Comparison of ENCODE assay signal across 1 cellular context in the genomic region with DNA sequence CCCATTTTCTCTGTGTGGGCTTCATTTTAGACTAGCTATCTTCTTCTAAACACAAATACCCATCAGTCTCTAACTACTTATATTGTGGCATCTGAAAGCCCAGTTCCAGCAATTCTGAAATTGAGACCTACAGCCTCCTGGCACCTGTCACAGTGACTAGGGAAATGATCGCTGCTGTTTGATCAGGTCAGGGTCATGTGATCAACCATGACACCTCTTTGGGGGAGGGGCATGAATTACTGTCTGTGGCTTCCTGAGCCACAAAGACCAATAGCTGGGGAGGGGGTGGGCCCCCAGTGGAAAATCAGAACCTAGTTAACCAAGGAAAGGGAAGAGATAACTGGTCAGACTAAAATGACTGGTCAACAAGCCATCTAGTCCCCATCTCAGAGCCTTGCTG.
A peak's percentile ranks its signal among the peaks of the same experiment; 100 is the strongest.
TF ChIP-seq lines count a peak whose summit lies in the region.

No MANE protein-coding gene starts in this region.

TF ChIP-seq in WTC11, 78 proteins besides CTCF, POLR2A, EP300 and RAD21:
- TF ChIP-seq ATF2 (CRISPR knock-in tag; IDR thresholded peaks at IDR 0.05; ENCODE audit: borderline replicate concordance, low read depth) (no peak), NFYB (CRISPR knock-in tag; conservative IDR thresholded peaks at IDR 0.05; ENCODE audit: low read depth) (no peak), HMGA2 (CRISPR knock-in tag; IDR thresholded peaks at IDR 0.05) (no peak), TEAD1 (CRISPR knock-in tag; IDR thresholded peaks at IDR 0.05) (no peak), ZNF423 (CRISPR knock-in tag; IDR thresholded peaks at IDR 0.05) (no peak)
- TF ChIP-seq, protein P1, sequence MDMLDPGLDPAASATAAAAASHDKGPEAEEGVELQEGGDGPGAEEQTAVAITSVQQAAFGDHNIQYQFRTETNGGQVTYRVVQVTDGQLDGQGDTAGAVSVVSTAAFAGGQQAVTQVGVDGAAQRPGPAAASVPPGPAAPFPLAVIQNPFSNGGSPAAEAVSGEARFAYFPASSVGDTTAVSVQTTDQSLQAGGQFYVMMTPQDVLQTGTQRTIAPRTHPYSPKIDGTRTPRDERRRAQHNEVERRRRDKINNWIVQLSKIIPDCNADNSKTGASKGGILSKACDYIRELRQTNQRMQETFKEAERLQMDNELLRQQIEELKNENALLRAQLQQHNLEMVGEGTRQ (CRISPR knock-in tag; IDR thresholded peaks at IDR 0.05): peak; percentile 70
